ENCODE assay signal across 23 cellular contexts in the genomic region with DNA sequence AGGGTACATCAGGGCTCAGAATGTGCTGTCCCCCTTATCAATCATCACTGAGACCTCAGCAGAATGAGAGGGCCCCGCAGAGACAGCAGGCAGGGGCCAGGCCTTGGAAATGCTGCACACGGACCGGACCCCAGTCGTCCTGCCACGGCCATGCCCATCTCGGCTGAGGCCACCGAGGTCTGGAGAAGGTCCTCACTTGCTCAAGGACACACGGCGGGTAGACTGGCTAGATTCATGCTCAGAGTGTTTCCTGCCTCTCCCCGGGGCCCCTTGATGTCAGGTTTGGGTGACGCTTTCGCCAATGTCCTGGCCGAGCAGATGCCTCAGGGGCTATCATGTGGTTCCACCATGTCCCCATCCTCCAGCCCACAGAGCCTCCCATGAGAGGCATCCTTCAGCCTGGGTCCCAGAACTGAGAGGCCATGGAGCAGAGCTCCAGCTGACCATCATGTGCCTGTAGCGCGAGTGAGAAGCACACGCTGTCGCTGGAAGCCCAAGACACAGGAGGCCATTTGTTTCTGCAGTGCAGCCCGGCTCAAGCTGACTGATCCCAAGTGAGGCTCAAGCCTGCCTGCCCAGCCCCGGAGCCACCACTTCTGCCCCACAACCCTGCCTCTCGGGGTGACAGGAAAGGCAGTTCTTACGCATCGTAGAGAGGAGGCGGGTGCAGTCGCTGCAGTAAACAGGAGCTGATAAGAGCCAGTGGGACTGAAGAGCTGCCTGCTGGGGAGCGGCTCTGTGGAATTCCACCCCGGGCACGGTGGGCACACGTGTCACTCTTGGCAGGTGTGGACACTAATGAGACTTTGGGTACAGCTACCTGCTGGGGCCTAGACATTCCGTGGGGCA. TPM values are rescaled to one million over a fixed set of nuclear protein-coding genes. Genes with fewer than 3 reads are reported as not detected.
A peak's percentile ranks its signal among the peaks of the same experiment; 100 is the strongest.
DNase-seq lines count a peak whose midpoint lies in the region; ATAC-seq and TF ChIP-seq lines count a peak whose summit lies in the region.
"Had no signal": no experiment of that assay in that cellular context is flagged by ENCODE, and none has a peak within 500 bp of the region (broad histone marks: within the 10 kb centered on the region; RNA-seq: fewer than 3 reads in every experiment).

No MANE protein-coding gene starts in this region.

- H3K23ac ChIP-seq in IMR-90 (ENCODE audit: low read depth, low read length), result peak overlapping the region; percentile 34; the same call in 1 of the 2 replicates

- peak overlapping the region; percentile 65 for H3K4ac ChIP-seq in IMR-90 (ENCODE audit: low read depth, low read length)

- in situ Hi-C loops in IMR-90 (cut with MboI; ENCODE audit: low sequenced_read_pairs), result no loop called here

- H2BK5ac ChIP-seq in IMR-90 (ENCODE audit: low read depth, low read length, poor library complexity, severe bottlenecking), result peak overlapping the region; percentile 35

- H3K4me3 Mint-ChIP-seq in WTC11, result no peak overlapping the region
- H3K4me3 Mint-ChIP-seq: activated CD4-positive, alpha-beta T cell treated with anti-CD3 and anti-CD28 coated beads for 36 hours; CD4-positive, alpha-beta memory T cell; dendritic cell treated with granulocyte-macrophage colony-stimulating factor and Interleukin-4, amounts not matched to agents 40 ng/mL and 50 ng/mL, for 4 days; mesothelial cell of epicardium; natural killer cell had no signal

- H3K27me3 ChIP-seq in IMR-90 (ENCODE audit: control insufficient read depth, insufficient read depth, low read length), result no peaks in the 10 kb centered on the region
- H3K27me3 ChIP-seq in spleen (replicated peaks in 1 of 7), result peaks cover 0 to 41% (median 3%) of the 10 kb centered on the region in 7 donors

- H2AK9ac ChIP-seq in IMR-90 (replicated peaks; ENCODE audit: low read depth, low read length, poor library complexity), result peak overlapping the region; percentile 83

- peaks cover 15% of the 10 kb centered on the region for H3K9me3 ChIP-seq in IMR-90 (ENCODE audit: control insufficient read depth, insufficient read depth, low read length)
- H3K9me3 ChIP-seq in spleen, result peaks cover 0 to 24% (median 14%) of the 10 kb centered on the region in 8 donors

- H3K36me3 Mint-ChIP-seq in WTC11, result peaks cover 10% of the 10 kb centered on the region

- H4K91ac ChIP-seq in IMR-90 (ENCODE audit: insufficient read depth, low read depth, low read length), result peak overlapping the region; percentile 68; the same call in 1 of the 2 replicates

- no peak overlapping the region for H3K4me2 ChIP-seq in IMR-90 (ENCODE audit: low read depth, low read length)

- POLR2A ChIA-PET in IMR-90 (lab: Charles Lee; ENCODE audit: unreplicated experiment) (no interaction called here), WTC11 (lab: Charles Lee) (no interaction called here)

- peaks cover 19% of the 10 kb centered on the region for H3K9me1 ChIP-seq in IMR-90 (ENCODE audit: insufficient read depth, low read length)

- TF ChIP-seq CTCF in IMR-90 (conservative IDR thresholded peaks at IDR 0.05; ENCODE audit: low read depth, low read length) (no peak), WTC11 (IDR thresholded peaks at IDR 0.05) (no peak), lower leg skin (IDR thresholded peaks at IDR 0.05) (no peak), spleen (IDR thresholded peaks at IDR 0.05 in 8 of 11, conservative IDR thresholded peaks at IDR 0.05 in 3 of 11) (no peak)

- H3K27ac ChIP-seq in IMR-90 (ENCODE audit: insufficient read depth, low read length) (no peak overlapping the region), spleen (no peak overlapping the region)
- H3K27ac ChIP-seq: thoracic aorta had no signal

- no peak overlapping the region for H3K18ac ChIP-seq in IMR-90 (ENCODE audit: low read depth, low read length)

- CTCF ChIA-PET in IMR-90 (lab: Yijun Ruan, JAX), result no interaction called here
- CTCF ChIA-PET in WTC11 (lab: Charles Lee), result interaction anchor here (1.4 kb wide), 1 partner anchor 115 kb away, joined by 3 read pairs; no protein-coding TSS in a partner anchor

- H3K79me1 ChIP-seq in IMR-90 (ENCODE audit: low read depth in 1 of 2, low read length in 2 of 2), result peaks cover 0 to 29% of the 10 kb centered on the region in 2 experiments; a peak in 2 of 4 replicates

- WGBS in IMR-90 (ENCODE audit: extremely low coverage in 2 of 2, insufficient read length in 1 of 2), 2 experiments, result 92% methylated on average over 15 of the region's 29 CpGs; no CpG with 5 or more reads in 1 of the 2 experiments
- 88 to 94% methylated on average over 17 to 22 of the region's 29 CpGs for WGBS in lower leg skin, 2 donors
- WGBS in spleen, 5 donors, result 79 to 87% (median 86%) methylated on average over 25 to 29 of the region's 29 CpGs

- H3K9me3 Mint-ChIP-seq in WTC11, result peaks cover 17% of the 10 kb centered on the region

- peak overlapping the region; percentile 28 for H2AFZ ChIP-seq in IMR-90 (replicated peaks; ENCODE audit: low read length, poor library complexity)

- DNase-seq in IMR-90, result no peak
- DNase-seq in WTC11 (ENCODE audit: low spot score), result peak; percentile 7
- peak; percentile 14 to 74 for DNase-seq in lower leg skin (ENCODE audit: low spot score in 2 of 2)
- peak; percentile 48 for DNase-seq in spleen
- no peak for DNase-seq in NCI-H1436 treated with DMSO at 0.1 percent for 48 hours (lab: John Stamatoyannopoulos, UW)
- DNase-seq in NCI-H187 treated with DMSO at 0.1 percent for 48 hours (lab: John Stamatoyannopoulos, UW), result no peak
- no peak for DNase-seq in NCI-H510A (lab: John Stamatoyannopoulos, UW)
- DNase-seq: activated CD4-positive, alpha-beta T cell treated with anti-CD3 and anti-CD28 coated beads for 36 hours; activated naive CD4-positive, alpha-beta T cell treated with Interleukin-2 at 50 U/mL for 16 hours; CD4-positive, alpha-beta memory T cell; DMS53; GDM1; Karpas-422; natural killer cell; NCI-H1048; NCI-H2081; NCI-H345; OCI-M1; SHP77 treated with DMSO at 0.1 percent for 48 hours had no signal

- H3K36me3 ChIP-seq in IMR-90 (ENCODE audit: control insufficient read depth, insufficient read depth, low read length), result no peaks in the 10 kb centered on the region; the same call in 1 of the 2 replicates
- no peaks in the 10 kb centered on the region for H3K36me3 ChIP-seq in spleen
- H3K36me3 ChIP-seq: thoracic aorta had no signal

- TF ChIP-seq RAD21 in IMR-90 (IDR thresholded peaks at IDR 0.05; ENCODE audit: low read length), result no peak

- no TSS peak for BruUV-seq in IMR-90 (replicated peaks; lab: Mats Ljungman, UMichigan)

- dilution Hi-C loops in IMR-90 (cut with HindIII; ENCODE audit: low sequenced_read_pairs, unreplicated experiment), result no loop called here

- no peak for ATAC-seq in IMR-90 (ENCODE audit: low read depth)
- ATAC-seq in WTC11, result no peak
- no peak for ATAC-seq in HG02571 (IDR thresholded peaks at IDR 0.05; ENCODE audit: unreplicated experiment)
- ATAC-seq: activated CD4-positive, alpha-beta T cell treated with anti-CD3 and anti-CD28 coated beads for 36 hours; natural killer cell had no signal

- TF ChIP-seq POLR2A in IMR-90 (IDR thresholded peaks at IDR 0.05; ENCODE audit: low read depth, low read length), result no peak
- TF ChIP-seq POLR2A in lower leg skin (IDR thresholded peaks at IDR 0.05), result no peak
- no peak for TF ChIP-seq POLR2A in spleen (IDR thresholded peaks at IDR 0.05)

- no peak overlapping the region for H3K27ac Mint-ChIP-seq in WTC11
- H3K27ac Mint-ChIP-seq: activated CD4-positive, alpha-beta T cell treated with anti-CD3 and anti-CD28 coated beads for 36 hours; CD4-positive, alpha-beta memory T cell; dendritic cell treated with granulocyte-macrophage colony-stimulating factor and Interleukin-4, amounts not matched to agents 40 ng/mL and 50 ng/mL, for 4 days; mesothelial cell of epicardium; natural killer cell had no signal

- H2AK5ac ChIP-seq in IMR-90 (ENCODE audit: low read depth, low read length), result peak overlapping the region; percentile 81

- H3K14ac ChIP-seq in IMR-90 (replicated peaks; ENCODE audit: low read depth, low read length), result 0 out of 2 replicates have a peak overlapping the region, but pooled peaks have one; percentile 36

- no peaks in the 10 kb centered on the region for H3K4me1 Mint-ChIP-seq in WTC11
- H3K4me1 Mint-ChIP-seq: mesothelial cell of epicardium had no signal

- H3K4me1 ChIP-seq in IMR-90 (ENCODE audit: control insufficient read depth, insufficient read depth, low read length) (peaks cover 11% of the 10 kb centered on the region), spleen (no peaks in the 10 kb centered on the region)

- no peak overlapping the region for H3K4me3 ChIP-seq in IMR-90 (ENCODE audit: insufficient read depth, low read depth, low read length)
- no peak overlapping the region for H3K4me3 ChIP-seq in lower leg skin (ENCODE audit: low read depth, poor library complexity, severe bottlenecking)
- H3K4me3 ChIP-seq in spleen, result no peak overlapping the region
- H3K4me3 ChIP-seq: thoracic aorta had no signal

- no peak overlapping the region for H4K5ac ChIP-seq in IMR-90 (ENCODE audit: low read depth, low read length)

- H2BK120ac ChIP-seq in IMR-90 (ENCODE audit: low read depth, low read length), result peak overlapping the region; percentile 64

- no peak overlapping the region for H3K9ac ChIP-seq in IMR-90 (ENCODE audit: low read depth, low read length)

- intact Hi-C loops in IMR-90 (cut with micrococcal nuclease), result no loop called here
- intact Hi-C loops in lower leg skin (cut with DNase I; ENCODE audit: low total_unique reads), result no loop called here
- intact Hi-C loops in spleen (cut with DNase I; ENCODE audit: low total_unique reads), result no loop called here

- no peaks in the 10 kb centered on the region for H4K20me1 ChIP-seq in IMR-90 (ENCODE audit: insufficient read depth, low read length)

- H3K56ac ChIP-seq in IMR-90 (ENCODE audit: extremely low read depth, insufficient read depth, low read length), result no peak overlapping the region

- peak overlapping the region in 1 of 2 experiments; percentile 29; a peak in 1 of 4 replicates for H4K8ac ChIP-seq in IMR-90 (ENCODE audit: low read depth in 2 of 2, low read length in 2 of 2)

- peak overlapping the region; percentile 54; the same call in 2 of the 3 replicates for H2BK15ac ChIP-seq in IMR-90 (ENCODE audit: low read depth, low read length)

- H3K27me3 Mint-ChIP-seq in WTC11 (ENCODE audit: low read depth), result peaks cover 4% of the 10 kb centered on the region; the same call in 1 of the 2 replicates

- peak overlapping the region; percentile 72 for H2BK20ac ChIP-seq in IMR-90 (ENCODE audit: low read depth, low read length)

RNA-seq across cellular contexts. Expression of gene GAS6, which starts 53.9 kb away (rescaled TPM):
- total RNA-seq in IMR-90 (2012; rRNA removed) (212 and 220 TPM in 2 replicates), WTC11 (2021) (29.4 to 33.7 TPM (median 33.7 TPM) in 3 replicates), lower leg skin (100 to 1,000 TPM; 176 to 307 (median 213) TPM), spleen (10 to 100 TPM; 22.0 to 54.5 (median 39.3) TPM)
- polyA plus RNA-seq in IMR-90 (2012; rRNA removed) (795 and 823 TPM in 2 replicates), spleen (10 to 100 TPM; 16.7 to 33.5 (median 18.4) TPM)
- 1,010 and 1,498 TPM in 2 replicates for polyA plus RNA-seq in IMR-90 (2012; cell fraction: cytosol; rRNA removed)
- 1,145 and 2,216 TPM in 2 replicates for polyA plus RNA-seq in IMR-90 (2012; cell fraction: nucleus; rRNA removed; ENCODE audit: low replicate concordance)

RNA-seq across cellular contexts. Expression of gene C13orf46, which starts 56.1 kb away (rescaled TPM):
- under 0.01 TPM in 2 replicates for total RNA-seq in IMR-90 (2012; rRNA removed)
- polyA plus RNA-seq in IMR-90 (2012; rRNA removed), result 2.1 and 2.5 TPM in 2 replicates
- 1.7 and 1.8 TPM in 2 replicates for polyA plus RNA-seq in IMR-90 (2012; cell fraction: cytosol; rRNA removed)
- 8.9 and 10.0 TPM in 2 replicates for polyA plus RNA-seq in IMR-90 (2012; cell fraction: nucleus; rRNA removed; ENCODE audit: low replicate concordance)
- total RNA-seq in WTC11 (2021), result 0.27 to 0.50 TPM (median 0.37 TPM) in 3 replicates
- 1 to 10 TPM in 1 of 4 donors, under 1 TPM in 2, not detected in 1; 0.13 to 1.4 (median 0.13) TPM for total RNA-seq in lower leg skin
- 1 to 10 TPM in 5 of 7 donors, under 1 TPM in 2; 0.83 to 4.2 (median 2.6) TPM for total RNA-seq in spleen
- polyA plus RNA-seq in spleen, result under 1 TPM; 0.09 to 0.70 (median 0.13) TPM

Comparison
In these comparisons a context has a peak if more than half of its experiments do, and no peak if none do; other contexts are left out.
1. DNase-seq: peak in WTC11 (single experiment), lower leg skin (2 of 2) and spleen (single experiment); none in IMR-90 (single experiment), NCI-H1436 treated with DMSO at 0.1 percent for 48 hours (single experiment), NCI-H187 treated with DMSO at 0.1 percent for 48 hours (single experiment) and NCI-H510A (single experiment).